In genomic region chr1:151968791-151969399, GRCh38 we compare ENCODE assay signal across 19 cellular contexts. TPM values are rescaled to one million over a fixed set of nuclear protein-coding genes. Genes with fewer than 3 reads are reported as not detected.
DNase-seq lines count a peak whose midpoint lies in the region; ATAC-seq, FAIRE-seq and TF ChIP-seq lines count a peak whose summit lies in the region.
"Had no signal": no experiment of that assay in that cellular context is flagged by ENCODE, and none has a peak within 500 bp of the region (broad histone marks: within the 10 kb centered on the region; RNA-seq: fewer than 3 reads in every experiment).

No MANE protein-coding gene starts in this region.

- no peak overlapping the region for H2AFZ ChIP-seq in keratinocyte (ENCODE audit: control insufficient read depth, low read length)

- H3K9ac ChIP-seq in HUES48 (ENCODE audit: low read depth, low read length) (no peak overlapping the region), keratinocyte (ENCODE audit: control insufficient read depth, extremely low read depth, insufficient read depth, low read length) (peak overlapping the region; percentile 32)

- peak overlapping the region in 6 of 7 donors; percentile 45 to 91 (median 69) for H3K27ac Mint-ChIP-seq in CD14-positive monocyte
- no peak overlapping the region for H3K27ac Mint-ChIP-seq in WTC11
- H3K27ac Mint-ChIP-seq: activated CD4-positive, alpha-beta memory T cell treated with anti-CD3 and anti-CD28 coated beads for 36 hours; mesothelial cell of epicardium; stimulated activated memory B cell treated with anti-CD40 and anti-IgM and Interleukin-4, amounts not matched to agents 10 μg/mL and 1 μg/mL and 100 μg/mL, for 72 hours had no signal

- DNase-seq in CD14-positive monocyte (ENCODE audit: low spot score) (no peak), WTC11 (ENCODE audit: low spot score) (no peak), keratinocyte (ENCODE audit: low read depth, low spot score) (no peak), NOMO-1 treated with dmso at 0.1 percent for 144 hours (lab: John Stamatoyannopoulos, UW; ENCODE audit: unreplicated experiment) (no peak), islet precursor cell (no peak), NCI-H1092 treated with DMSO at 0.1 percent for 48 hours (lab: John Stamatoyannopoulos, UW) (no peak)
- DNase-seq: activated B cell treated with CpG ODN at 0.5 μM for 24 hours, amygdala, IMR-90, NCI-H748 treated with DMSO at 0.1 percent for 48 hours, OCI-M1, SJCRH30 had no signal

- POLR2A ChIA-PET in WTC11 (lab: Charles Lee) = interaction anchor here (1.1 to 1.4 kb wide), 2 partner anchors 19 to 23 kb away, joined by 3 to 4 read pairs; no protein-coding TSS in a partner anchor

- H3K4me1 Mint-ChIP-seq in CD14-positive monocyte (peaks cover 37% of the 10 kb centered on the region), WTC11 (peaks cover 43% of the 10 kb centered on the region)

- intact Hi-C loops in CD14-positive monocyte (cut with micrococcal nuclease) = loop anchor here in 1 of 2 donors (5.0 kb wide), 1 partner anchor 33 kb away; no protein-coding TSS in a partner anchor

- peak; percentile 34 for FAIRE-seq in keratinocyte (lab: Jason Lieb, UNC)
- FAIRE-seq: GM18507 had no signal

- dilution Hi-C loops in keratinocyte (cut with MboI; ENCODE audit: extremely low pct_ligation_motif_present, low sequenced_read_pairs) = no loop called here

- H3K9me3 ChIP-seq in HUES48 (ENCODE audit: control insufficient read depth, insufficient read depth, low read length) (no peaks in the 10 kb centered on the region), keratinocyte (ENCODE audit: control insufficient read depth, low read depth, low read length) (no peaks in the 10 kb centered on the region)
- H3K9me3 ChIP-seq: SJCRH30, thoracic aorta had no signal

- H3K4me1 ChIP-seq in HUES48 (ENCODE audit: control insufficient read depth, insufficient read depth, low read length) (peaks cover 30% of the 10 kb centered on the region), keratinocyte (ENCODE audit: control insufficient read depth, extremely low read depth, insufficient read depth, low read length) (peaks cover 73% of the 10 kb centered on the region)
- H3K4me1 ChIP-seq: SJCRH30 had no signal

- H3K4me2 ChIP-seq in keratinocyte (ENCODE audit: control insufficient read depth, extremely low read depth, insufficient read depth, low read depth, low read length) = peak overlapping the region; percentile 46

- H3K27me3 Mint-ChIP-seq in CD14-positive monocyte (ENCODE audit: low read depth in 3 of 3) (peaks cover 0 to 5% (median 3%) of the 10 kb centered on the region in 3 donors), WTC11 (ENCODE audit: low read depth) (no peaks in the 10 kb centered on the region; the same call in 1 of the 2 replicates)
- H3K27me3 Mint-ChIP-seq: activated CD4-positive, alpha-beta memory T cell treated with anti-CD3 and anti-CD28 coated beads for 36 hours had no signal

- CTCF ChIA-PET in WTC11 (lab: Charles Lee) = interaction anchor here (0.6 to 10.6 kb wide), 25 partner anchors 8 to 99 kb away, joined by 3 to 293 read pairs (median 11); partner anchors contain the start of genes S100A10, S100A11 and THEM4

- peak; percentile 40; the same call in 1 of the 2 replicates for ATAC-seq in WTC11
- no peak for ATAC-seq in HG03354 (IDR thresholded peaks at IDR 0.05; ENCODE audit: poor library complexity, severe bottlenecking, unreplicated experiment)

- H3K27me3 ChIP-seq in HUES48 (ENCODE audit: control insufficient read depth, insufficient read depth, low read length) (no peaks in the 10 kb centered on the region), keratinocyte (ENCODE audit: control insufficient read depth, extremely low read depth, insufficient read depth, low read length) (no peaks in the 10 kb centered on the region)
- H3K27me3 ChIP-seq: SJCRH30 had no signal

- TF ChIP-seq CTCF in CD14-positive monocyte (IDR thresholded peaks at IDR 0.05) = no peak
- no peak for TF ChIP-seq CTCF in WTC11 (IDR thresholded peaks at IDR 0.05)
- peak in 1 of 3 experiments; percentile 34 for TF ChIP-seq CTCF in keratinocyte (optimal IDR thresholded peaks at IDR 0.05 in 1 of 3, IDR thresholded peaks at IDR 0.05 in 1 of 3, conservative IDR thresholded peaks at IDR 0.05 in 1 of 3; ENCODE audit: extremely low read depth in 1 of 3, insufficient read depth in 2 of 3, low read length in 3 of 3)

- no peaks in the 10 kb centered on the region for H3K9me1 ChIP-seq in keratinocyte (ENCODE audit: control insufficient read depth, extremely low read depth, insufficient read depth, low read length)

- H3K36me3 ChIP-seq in HUES48 (ENCODE audit: control insufficient read depth, insufficient read depth, low read length) (no peaks in the 10 kb centered on the region), keratinocyte (ENCODE audit: control insufficient read depth in 2 of 2, extremely low read depth in 1 of 2, insufficient read depth in 2 of 2, low read length in 2 of 2) (no peaks in the 10 kb centered on the region)
- H3K36me3 ChIP-seq: SJCRH30, thoracic aorta had no signal

- no peak overlapping the region for H3K4me3 ChIP-seq in HUES48 (ENCODE audit: low read depth, low read length)
- no peak overlapping the region for H3K4me3 ChIP-seq in keratinocyte (ENCODE audit: control insufficient read depth in 2 of 3, extremely low read depth in 1 of 3, insufficient read depth in 2 of 3, low read depth in 1 of 3, low read length in 3 of 3)
- H3K4me3 ChIP-seq: SJCRH30, thoracic aorta had no signal

- H3K79me2 ChIP-seq in keratinocyte (ENCODE audit: control insufficient read depth, insufficient read depth, low read length) = no peaks in the 10 kb centered on the region

- H3K4me3 Mint-ChIP-seq in CD14-positive monocyte = peak overlapping the region in 1 of 2 donors; percentile 76
- 0 out of 2 replicates have a peak overlapping the region, but pooled peaks have one; percentile 4 for H3K4me3 Mint-ChIP-seq in WTC11
- H3K4me3 Mint-ChIP-seq: activated B cell treated with CpG ODN at 0.5 μM for 24 hours; activated CD4-positive, alpha-beta memory T cell treated with anti-CD3 and anti-CD28 coated beads for 36 hours; mesothelial cell of epicardium; stimulated activated memory B cell treated with anti-CD40 and anti-IgM and Interleukin-4, amounts not matched to agents 10 μg/mL and 1 μg/mL and 100 μg/mL, for 72 hours had no signal

- H4K20me1 ChIP-seq in keratinocyte (ENCODE audit: control insufficient read depth, extremely low read depth, insufficient read depth, low read length) = no peaks in the 10 kb centered on the region

- H3K27ac ChIP-seq in HUES48 (ENCODE audit: low read depth, low read length) (peak overlapping the region; percentile 38), keratinocyte (ENCODE audit: control insufficient read depth, insufficient read depth, low read length) (peak overlapping the region; percentile 78)
- H3K27ac ChIP-seq: SJCRH30, thoracic aorta had no signal

- H3K36me3 Mint-ChIP-seq in CD14-positive monocyte = no peaks in the 10 kb centered on the region
- H3K36me3 Mint-ChIP-seq in WTC11 = no peaks in the 10 kb centered on the region
- H3K36me3 Mint-ChIP-seq: activated CD4-positive, alpha-beta memory T cell treated with anti-CD3 and anti-CD28 coated beads for 36 hours; mesothelial cell of epicardium; stimulated activated memory B cell treated with anti-CD40 and anti-IgM and Interleukin-4, amounts not matched to agents 10 μg/mL and 1 μg/mL and 100 μg/mL, for 72 hours had no signal

- no peaks in the 10 kb centered on the region for H3K9me3 Mint-ChIP-seq in CD14-positive monocyte
- no peaks in the 10 kb centered on the region for H3K9me3 Mint-ChIP-seq in WTC11
- H3K9me3 Mint-ChIP-seq: activated B cell treated with CpG ODN at 0.5 μM for 24 hours; activated CD4-positive, alpha-beta memory T cell treated with anti-CD3 and anti-CD28 coated beads for 36 hours; mesothelial cell of epicardium; stimulated activated memory B cell treated with anti-CD40 and anti-IgM and Interleukin-4, amounts not matched to agents 10 μg/mL and 1 μg/mL and 100 μg/mL, for 72 hours had no signal

TF ChIP-seq in WTC11, 78 proteins besides CTCF, POLR2A, EP300 and RAD21 (continues in another document):
- TF ChIP-seq ATF1 (CRISPR knock-in tag; IDR thresholded peaks at IDR 0.05) (no peak), FOXK1 (CRISPR knock-in tag; IDR thresholded peaks at IDR 0.05) (no peak), PRRX2 (CRISPR knock-in tag; IDR thresholded peaks at IDR 0.05) (no peak), NR3C1 (CRISPR knock-in tag; conservative IDR thresholded peaks at IDR 0.05; ENCODE audit: low read depth) (no peak), GABPB1 (CRISPR knock-in tag; IDR thresholded peaks at IDR 0.05) (no peak), MLX (CRISPR knock-in tag; IDR thresholded peaks at IDR 0.05) (no peak), MYBL2 (CRISPR knock-in tag; IDR thresholded peaks at IDR 0.05) (no peak)

RNA-seq across cellular contexts. Expression of gene S100A10, which starts 24.8 kb away (rescaled TPM):
- 1,000 to 10,000 TPM; 2,129 to 2,138 TPM for polyA plus RNA-seq in CD14-positive monocyte
- total RNA-seq in WTC11 (2021) = 150 to 161 TPM (median 159 TPM) in 3 replicates
- 762 to 1,688 TPM (median 1,061 TPM) in 3 replicates for polyA plus RNA-seq in keratinocyte
- 7,825 TPM for polyA plus RNA-seq in keratinocyte (2011; ENCODE audit: low read depth)
- polyA plus RNA-seq in keratinocyte (2011; cell fraction: cytosol; rRNA removed) = 1,426 and 2,466 TPM in 2 replicates
- polyA plus RNA-seq in keratinocyte (2011; cell fraction: nucleus; rRNA removed) = 399 and 409 TPM in 2 replicates
- polyA plus RNA-seq in keratinocyte (2012; ENCODE audit: low replicate concordance) = 2,272 and 2,757 TPM in 2 replicates
- 156 to 769 TPM (median 744 TPM) in 3 replicates for polyA minus RNA-seq in keratinocyte
- 3,568 TPM for polyA minus RNA-seq in keratinocyte (2011; cell fraction: cytosol; rRNA and poly(A)+ RNA removed)
- 194 and 286 TPM in 2 replicates for polyA minus RNA-seq in keratinocyte (2011; cell fraction: nucleus; rRNA and poly(A)+ RNA removed)

RNA-seq across cellular contexts. Expression of gene THEM4, which starts 59.6 kb away (rescaled TPM):
- 1 to 10 TPM; 3.7 to 4.6 TPM for polyA plus RNA-seq in CD14-positive monocyte
- total RNA-seq in WTC11 (2021) = 8.0 to 10.9 TPM (median 8.8 TPM) in 3 replicates
- polyA plus RNA-seq in keratinocyte = 20.1 to 23.3 TPM (median 20.2 TPM) in 3 replicates
- polyA plus RNA-seq in keratinocyte (2011; ENCODE audit: low read depth) = 3.7 TPM
- 17.6 and 25.3 TPM in 2 replicates for polyA plus RNA-seq in keratinocyte (2011; cell fraction: cytosol; rRNA removed)
- polyA plus RNA-seq in keratinocyte (2011; cell fraction: nucleus; rRNA removed) = 23.2 and 24.9 TPM in 2 replicates
- polyA plus RNA-seq in keratinocyte (2012; ENCODE audit: low replicate concordance) = 5.7 and 11.2 TPM in 2 replicates
- 4.5 to 17.6 TPM (median 12.3 TPM) in 3 replicates for polyA minus RNA-seq in keratinocyte
- polyA minus RNA-seq in keratinocyte (2011; cell fraction: cytosol; rRNA and poly(A)+ RNA removed) = 6.7 TPM
- 7.1 and 15.5 TPM in 2 replicates for polyA minus RNA-seq in keratinocyte (2011; cell fraction: nucleus; rRNA and poly(A)+ RNA removed)
